ENCODE assay signal across 13 cellular contexts in the genomic region with DNA sequence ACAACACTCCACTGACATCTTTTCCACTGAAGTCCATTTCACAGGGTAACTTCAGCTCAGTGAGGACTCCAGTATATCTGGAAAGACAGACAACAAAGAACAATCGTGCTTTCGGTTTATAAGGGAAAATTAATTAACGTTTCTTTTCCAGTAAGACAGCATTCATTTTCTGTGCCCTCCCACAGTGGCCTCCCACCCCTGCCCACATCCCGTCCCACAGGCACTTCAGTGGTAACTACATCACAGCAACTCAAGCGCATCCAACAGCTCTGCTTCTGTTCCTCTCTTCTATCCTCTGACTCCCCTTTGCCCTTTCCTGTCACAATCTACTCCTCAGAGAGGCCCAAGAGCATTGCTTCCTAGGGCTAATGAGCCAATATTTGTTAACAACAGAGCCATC. TPM values are rescaled to one million over a fixed set of nuclear protein-coding genes. Genes with fewer than 3 reads are reported as not detected.
DNase-seq lines count a peak whose midpoint lies in the region; ATAC-seq and TF ChIP-seq lines count a peak whose summit lies in the region.
"Had no signal": no experiment of that assay in that cellular context is flagged by ENCODE, and none has a peak within 500 bp of the region (broad histone marks: within the 10 kb centered on the region; RNA-seq: fewer than 3 reads in every experiment).

No MANE protein-coding gene starts in this region.

- H3K36me3 ChIP-seq in suprapubic skin, result no peaks in the 10 kb centered on the region
- H3K36me3 ChIP-seq: cardiac muscle cell, stomach had no signal

- no peak overlapping the region for H3K4me3 ChIP-seq in suprapubic skin
- H3K4me3 ChIP-seq: cardiac muscle cell, skin epidermis, stomach had no signal

- DNase-seq in GM13976 (ENCODE audit: low spot score) (peak; percentile 57), SK-MEL-5 (ENCODE audit: low read depth, low spot score) (peak; percentile 46), NCI-H510A treated with DMSO at 0.1 percent for 48 hours (lab: John Stamatoyannopoulos, UW) (no peak), LoVo (ENCODE audit: low spot score) (no peak), suprapubic skin (ENCODE audit: low spot score in 2 of 2) (no peak), mesothelial cell of epicardium (ENCODE audit: low spot score in 2 of 2, unreplicated experiment in 2 of 2) (no peak)
- DNase-seq: NCI-H1694, SHP77, stomach had no signal

- no peak for TF ChIP-seq POLR2A in suprapubic skin (IDR thresholded peaks at IDR 0.05)

- no peaks in the 10 kb centered on the region for H3K9me3 Mint-ChIP-seq in mesothelial cell of epicardium

- no peak for TF ChIP-seq CTCF in GM13976 (IDR thresholded peaks at IDR 0.05; ENCODE audit: borderline replicate concordance, control extremely low read depth, extremely low read depth, insufficient read depth, missing control alignments)
- no peak for TF ChIP-seq CTCF in suprapubic skin (IDR thresholded peaks at IDR 0.05)
- TF ChIP-seq CTCF in mesothelial cell of epicardium (IDR thresholded peaks at IDR 0.05; ENCODE audit: unreplicated experiment), result no peak

- H3K27ac Mint-ChIP-seq in mesothelial cell of epicardium, result no peak overlapping the region

- H3K9me3 ChIP-seq in suprapubic skin, result no peaks in the 10 kb centered on the region
- H3K9me3 ChIP-seq: stomach had no signal

- H3K27me3 Mint-ChIP-seq in mesothelial cell of epicardium (ENCODE audit: low read depth), result no peaks in the 10 kb centered on the region

- H3K4me1 ChIP-seq in suprapubic skin, result no peaks in the 10 kb centered on the region
- H3K4me1 ChIP-seq: stomach had no signal

- H3K4me3 Mint-ChIP-seq in mesothelial cell of epicardium, result no peak overlapping the region

- in situ Hi-C loops in GM13976 (cut with MboI; ENCODE audit: low sequenced_read_pairs, unreplicated experiment), result no loop called here
- in situ Hi-C loops in SK-MEL-5 (cut with HindIII; ENCODE audit: low pct_unique_long_range_greater_than_20kb, low sequenced_read_pairs), result no loop called here

- no peak overlapping the region for H3K27ac ChIP-seq in suprapubic skin
- H3K27ac ChIP-seq: cardiac muscle cell, skin epidermis, stomach had no signal

- H3K4me1 Mint-ChIP-seq in mesothelial cell of epicardium, result no peaks in the 10 kb centered on the region

- no peaks in the 10 kb centered on the region for H3K27me3 ChIP-seq in suprapubic skin
- H3K27me3 ChIP-seq: cardiac muscle cell, stomach had no signal

- 79% methylated on average over 5 of the region's 5 CpGs for WGBS in suprapubic skin

- ATAC-seq in GM19372 (IDR thresholded peaks at IDR 0.05; ENCODE audit: low read depth, unreplicated experiment), result peak; percentile 72
- peak; percentile 86 for ATAC-seq in HG02938 (IDR thresholded peaks at IDR 0.05; ENCODE audit: unreplicated experiment)

- no peaks in the 10 kb centered on the region for H3K36me3 Mint-ChIP-seq in mesothelial cell of epicardium

- no peak for TF ChIP-seq EP300 in suprapubic skin (IDR thresholded peaks at IDR 0.05)

RNA-seq across cellular contexts. Expression of a gene that starts 40.3 kb away (rescaled TPM):
- 1.5 and 2.3 TPM in 2 replicates for total RNA-seq in SK-MEL-5 (2014; rRNA removed; shearing (Covaris generic))
- polyA plus RNA-seq in SK-MEL-5 (2015; cell fraction: cytosol; rRNA removed), result 3.8 and 4.1 TPM in 2 replicates
- 5.1 and 5.6 TPM in 2 replicates for polyA plus RNA-seq in SK-MEL-5 (2015; cell fraction: nucleus; rRNA removed)
- 1 to 10 TPM; 2.4 to 7.4 (median 4.8) TPM for total RNA-seq in suprapubic skin
- 1.0 to 2.0 TPM (median 1.5 TPM) in 3 replicates for total RNA-seq in mesothelial cell of epicardium

Comparison
In these comparisons a context has a peak if more than half of its experiments do, and no peak if none do; other contexts are left out.
1. DNase-seq: peak in GM13976 (single experiment) and SK-MEL-5 (single experiment); none in NCI-H510A treated with DMSO at 0.1 percent for 48 hours (single experiment), LoVo (single experiment), suprapubic skin (0 of 2) and mesothelial cell of epicardium (0 of 2).